20 cellular contexts compared by ENCODE assay signal in genomic region chr20:63749597-63750508, GRCh38. TPM values are rescaled to one million over a fixed set of nuclear protein-coding genes. Genes with fewer than 3 reads are reported as not detected.
DNase-seq lines count a peak whose midpoint lies in the region; ATAC-seq and TF ChIP-seq lines count a peak whose summit lies in the region.
"Had no signal": no experiment of that assay in that cellular context is flagged by ENCODE, and none has a peak within 500 bp of the region (broad histone marks: within the 10 kb centered on the region; RNA-seq: fewer than 3 reads in every experiment).

No MANE protein-coding gene starts in this region.

- H3K4me3 Mint-ChIP-seq in natural killer cell treated with Interleukin-12 subunit alpha and Interleukin-12 subunit beta and Interleukin-15 and Interleukin-18, amount 100 ng/mL, for 72 hours: no peak overlapping the region
- H3K4me3 Mint-ChIP-seq in natural killer cell: no peak overlapping the region
- H3K4me3 Mint-ChIP-seq: activated T-cell treated with anti-CD3 and anti-CD28 coated beads, Interleukin-2, amount 50 U/mL, for 4 hours; B cell; dendritic cell treated with granulocyte-macrophage colony-stimulating factor and Interleukin-4, amounts not matched to agents 40 ng/mL and 50 ng/mL, for 4 days; nephron progenitor cell had no signal

- intact Hi-C loops in natural killer cell (cut with micrococcal nuclease): loop anchor here (5.0 kb wide), 1 partner anchor 123 kb away; the partner anchor contains the start of gene GMEB2
- intact Hi-C loops in testis (cut with DNase I; ENCODE audit: low total_unique reads): no loop called here

- no peak overlapping the region for H3K27ac ChIP-seq in HEK293 (ENCODE audit: extremely low read depth, low read depth, low read length)
- H3K27ac ChIP-seq in testis: no peak overlapping the region
- H3K27ac ChIP-seq: brain microvascular endothelial cell, tibial nerve had no signal

- peaks cover 0 to 6% of the 10 kb centered on the region in 2 donors for H3K4me1 Mint-ChIP-seq in natural killer cell treated with Interleukin-12 subunit alpha and Interleukin-12 subunit beta and Interleukin-15 and Interleukin-18, amount 100 ng/mL, for 72 hours (ENCODE audit: low read depth in 2 of 2)
- H3K4me1 Mint-ChIP-seq in natural killer cell: peaks cover 0 to 17% of the 10 kb centered on the region in 2 donors
- H3K4me1 Mint-ChIP-seq: B cell had no signal

- H3K9me3 Mint-ChIP-seq in natural killer cell treated with Interleukin-12 subunit alpha and Interleukin-12 subunit beta and Interleukin-15 and Interleukin-18, amount 100 ng/mL, for 72 hours: no peaks in the 10 kb centered on the region
- no peaks in the 10 kb centered on the region for H3K9me3 Mint-ChIP-seq in natural killer cell
- H3K9me3 Mint-ChIP-seq: activated T-cell treated with anti-CD3 and anti-CD28 coated beads, Interleukin-2, amount 50 U/mL, for 4 hours; dendritic cell treated with granulocyte-macrophage colony-stimulating factor and Interleukin-4, amounts not matched to agents 40 ng/mL and 50 ng/mL, for 4 days; nephron progenitor cell had no signal

- H3K4me3 ChIP-seq in HEK293 (ENCODE audit: low read depth, low read length) (no peak overlapping the region), testis (no peak overlapping the region)
- H3K4me3 ChIP-seq: tibial nerve had no signal

- peak; percentile 49 for DNase-seq in natural killer cell treated with Interleukin-12 subunit alpha and Interleukin-12 subunit beta and Interleukin-15 and Interleukin-18, amount 100 ng/mL, for 72 hours (ENCODE audit: low spot score)
- no peak for DNase-seq in natural killer cell
- DNase-seq in cerebellum (ENCODE audit: low spot score): peak; percentile 17
- DNase-seq in A172 (ENCODE audit: low spot score): no peak
- DNase-seq in testis: no peak
- DNase-seq: activated T-cell treated with anti-CD3 and anti-CD28 coated beads, Interleukin-2, amount 50 U/mL, for 4 hours; brain microvascular endothelial cell; KBM-7; NCI-H1694; NCI-H2171 treated with DMSO at 0.1 percent for 48 hours; NCI-H526; nephron progenitor cell; stimulated activated CD4-positive, alpha-beta T cell treated with anti-CD3 and anti-CD28 coated beads, Interleukin-1b, Interleukin-23, amount 100 ng/mL, for 48 hours; stimulated activated naive CD4-positive, alpha-beta T cell treated with Interleukin-2 at 50 U/mL for 16 hours had no signal

- TF ChIP-seq CTCF in natural killer cell (IDR thresholded peaks at IDR 0.05) (no peak), HEK293 (tag by site-specific recombination; IDR thresholded peaks at IDR 0.05) (no peak), testis (IDR thresholded peaks at IDR 0.05) (no peak)

- H3K4me1 ChIP-seq in HEK293 (ENCODE audit: control insufficient read depth, insufficient read depth, low read length) (no peaks in the 10 kb centered on the region), testis (peaks cover 7% of the 10 kb centered on the region)

- no peaks in the 10 kb centered on the region for H3K27me3 Mint-ChIP-seq in natural killer cell treated with Interleukin-12 subunit alpha and Interleukin-12 subunit beta and Interleukin-15 and Interleukin-18, amount 100 ng/mL, for 72 hours
- no peaks in the 10 kb centered on the region for H3K27me3 Mint-ChIP-seq in natural killer cell (ENCODE audit: low read depth in 2 of 2)
- H3K27me3 Mint-ChIP-seq: B cell had no signal

- CTCF ChIA-PET in HEK293 (lab: Yijun Ruan, JAX): interaction anchor here (0.6 to 0.8 kb wide), 3 partner anchors 198 to 1407 kb away, joined by 3 to 4 read pairs (median 3); no protein-coding TSS in a partner anchor

- H3K9me3 ChIP-seq in HEK293 (ENCODE audit: control insufficient read depth, insufficient read depth, low read depth, low read length) (no peaks in the 10 kb centered on the region), testis (no peaks in the 10 kb centered on the region)
- H3K9me3 ChIP-seq: tibial nerve had no signal

- POLR2A ChIA-PET in HEK293 (lab: Yijun Ruan, JAX): interaction anchor here (0.8 to 1.3 kb wide), 2 partner anchors 9 to 42 kb away, joined by 5 to 6 read pairs; partner anchors contain the start of genes ARFRP1 and ZGPAT

- TF ChIP-seq POLR2A in testis (IDR thresholded peaks at IDR 0.05): no peak

- WGBS in testis, 2 donors: 93 to 94% methylated on average over 11 to 16 of the region's 16 CpGs

- no peak for ATAC-seq in natural killer cell treated with Interleukin-12 subunit alpha and Interleukin-12 subunit beta and Interleukin-15 and Interleukin-18, amount 100 ng/mL, for 72 hours
- ATAC-seq in natural killer cell (no peak), HG02840 (IDR thresholded peaks at IDR 0.05; ENCODE audit: low FRiP score, unreplicated experiment) (no peak)
- ATAC-seq: activated T-cell treated with anti-CD3 and anti-CD28 coated beads, Interleukin-2, amount 50 U/mL, for 4 hours; left lobe of liver had no signal

- no peaks in the 10 kb centered on the region for H3K27me3 ChIP-seq in testis
- H3K27me3 ChIP-seq: brain microvascular endothelial cell, tibial nerve had no signal

- H3K36me3 ChIP-seq in HEK293 (ENCODE audit: control insufficient read depth in 2 of 2, insufficient read depth in 1 of 2, low read length in 2 of 2) (no peaks in the 10 kb centered on the region), testis (ENCODE audit: low read depth, missing control alignments) (no peaks in the 10 kb centered on the region)
- H3K36me3 ChIP-seq: brain microvascular endothelial cell had no signal

- H3K27ac Mint-ChIP-seq in natural killer cell treated with Interleukin-12 subunit alpha and Interleukin-12 subunit beta and Interleukin-15 and Interleukin-18, amount 100 ng/mL, for 72 hours: no peak overlapping the region
- no peak overlapping the region for H3K27ac Mint-ChIP-seq in natural killer cell
- H3K27ac Mint-ChIP-seq: B cell had no signal

- H3K36me3 Mint-ChIP-seq in natural killer cell treated with Interleukin-12 subunit alpha and Interleukin-12 subunit beta and Interleukin-15 and Interleukin-18, amount 100 ng/mL, for 72 hours: no peaks in the 10 kb centered on the region
- no peaks in the 10 kb centered on the region for H3K36me3 Mint-ChIP-seq in natural killer cell

TF ChIP-seq in HEK293, 187 proteins besides CTCF, POLR2A, EP300 and RAD21:
- no peak for TF ChIP-seq ZNF433 (tag by site-specific recombination; IDR thresholded peaks at IDR 0.05; ENCODE audit: low read depth)
- 0 out of 2 replicates have a peak, but pooled peaks have one; percentile 33 for TF ChIP-seq GLIS2 (tag by site-specific recombination; IDR thresholded peaks at IDR 0.05)
- peak; percentile 77 for TF ChIP-seq ZNF121 (tag by site-specific recombination; IDR thresholded peaks at IDR 0.05)
TF ChIP-seq in HEK293: peak in this region for 2.

RNA-seq across cellular contexts. Expression of gene SLC2A4RG, which starts 10.3 kb away (rescaled TPM):
- total RNA-seq in natural killer cell treated with Interleukin-12 subunit alpha and Interleukin-12 subunit beta and Interleukin-15 and Interleukin-18, amount 100 ng/mL, for 72 hours: 10 to 100 TPM; 21.0 to 31.1 TPM
- total RNA-seq in natural killer cell: 100 to 1,000 TPM in 1 of 3 donors, 10 to 100 TPM in 2; 90.4 to 100 (median 95.5) TPM
- 6.6 TPM for total RNA-seq in cerebellum
- 88.0 and 97.9 TPM in 2 replicates for total RNA-seq in A172 (2014; rRNA removed; shearing (Covaris generic))
- 100 to 1,000 TPM; 123 to 141 TPM for total RNA-seq in testis
- polyA plus RNA-seq in testis (ENCODE audit: insufficient read depth, low read depth, low replicate concordance): 64.4 TPM

RNA-seq across cellular contexts. Expression of gene LIME1, which starts 13.4 kb away (rescaled TPM):
- 10 to 100 TPM in 1 of 2 donors, 1 to 10 TPM in 1; 9.3 to 15.7 TPM for total RNA-seq in natural killer cell treated with Interleukin-12 subunit alpha and Interleukin-12 subunit beta and Interleukin-15 and Interleukin-18, amount 100 ng/mL, for 72 hours
- total RNA-seq in natural killer cell (10 to 100 TPM; 86.5 to 94.4 (median 91.7) TPM), cerebellum (9.3 TPM), testis (10 to 100 TPM; 41.4 to 47.4 TPM)
- 53.8 and 59.0 TPM in 2 replicates for total RNA-seq in A172 (2014; rRNA removed; shearing (Covaris generic))
- 5.6 TPM for polyA plus RNA-seq in testis (ENCODE audit: insufficient read depth, low read depth, low replicate concordance)

RNA-seq across cellular contexts. Expression of gene ZGPAT, which starts 42.0 kb away (rescaled TPM):
- 10 to 100 TPM; 40.8 to 53.0 TPM for total RNA-seq in natural killer cell treated with Interleukin-12 subunit alpha and Interleukin-12 subunit beta and Interleukin-15 and Interleukin-18, amount 100 ng/mL, for 72 hours
- 10 to 100 TPM; 39.3 to 47.7 (median 46.1) TPM for total RNA-seq in natural killer cell
- 14.3 TPM for total RNA-seq in cerebellum
- 29.8 and 33.2 TPM in 2 replicates for total RNA-seq in A172 (2014; rRNA removed; shearing (Covaris generic))
- 10 to 100 TPM; 53.1 to 57.3 TPM for total RNA-seq in testis
- 43.1 TPM for polyA plus RNA-seq in testis (ENCODE audit: insufficient read depth, low read depth, low replicate concordance)

RNA-seq across cellular contexts. Expression of gene ARFRP1, which starts 42.1 kb away (rescaled TPM):
- total RNA-seq in natural killer cell treated with Interleukin-12 subunit alpha and Interleukin-12 subunit beta and Interleukin-15 and Interleukin-18, amount 100 ng/mL, for 72 hours: 10 to 100 TPM; 52.4 to 87.0 TPM
- total RNA-seq in natural killer cell: 10 to 100 TPM; 43.9 to 55.8 (median 50.6) TPM
- total RNA-seq in cerebellum: 17.3 TPM
- total RNA-seq in A172 (2014; rRNA removed; shearing (Covaris generic)): 61.1 and 65.7 TPM in 2 replicates
- total RNA-seq in testis: 10 to 100 TPM; 55.4 to 55.6 TPM
- polyA plus RNA-seq in testis (ENCODE audit: insufficient read depth, low read depth, low replicate concordance): 37.8 TPM

RNA-seq across cellular contexts. Expression of gene TNFRSF6B, which starts 53.4 kb away (rescaled TPM):
- not detected for total RNA-seq in natural killer cell treated with Interleukin-12 subunit alpha and Interleukin-12 subunit beta and Interleukin-15 and Interleukin-18, amount 100 ng/mL, for 72 hours
- total RNA-seq in natural killer cell: not detected
- total RNA-seq in cerebellum: 0.82 TPM
- total RNA-seq in A172 (2014; rRNA removed; shearing (Covaris generic)): 2.4 and 3.4 TPM in 2 replicates
- total RNA-seq in testis: 10 to 100 TPM; 26.2 to 30.5 TPM
- polyA plus RNA-seq in testis (ENCODE audit: insufficient read depth, low read depth, low replicate concordance): 3.0 TPM
- total RNA-seq: B cell had no signal

Comparison
In these comparisons a context has a peak if more than half of its experiments do, and no peak if none do; other contexts are left out.
1. DNase-seq: peak in natural killer cell treated with Interleukin-12 subunit alpha and Interleukin-12 subunit beta and Interleukin-15 and Interleukin-18, amount 100 ng/mL, for 72 hours (single experiment) and cerebellum (single experiment); none in natural killer cell (single experiment), A172 (single experiment) and testis (single experiment).